ENCODE assay signal across 2 cellular contexts in genomic region chr6:7777062-7777461, GRCh38.
A peak's percentile ranks its signal among the peaks of the same experiment; 100 is the strongest.
TF ChIP-seq lines count a peak whose summit lies in the region.

No MANE protein-coding gene starts in this region.

TF ChIP-seq in HepG2, 621 proteins besides CTCF, POLR2A, EP300 and RAD21 (continued from another document):
- no peak for TF ChIP-seq UBTF (CRISPR knock-in tag; IDR thresholded peaks at IDR 0.05)
- TF ChIP-seq NR2F1 (CRISPR knock-in tag; IDR thresholded peaks at IDR 0.05) = peak; percentile 24 to 33; a peak in 1 of 4 replicates
- TF ChIP-seq MIER2 (CRISPR knock-in tag; IDR thresholded peaks at IDR 0.05) = no peak
TF ChIP-seq in HepG2: peak in this region for 2.

TF ChIP-seq in HCT116, 20 proteins besides CTCF, POLR2A, EP300 and RAD21 (continued from another document):
- TF ChIP-seq SP1 (IDR thresholded peaks at IDR 0.05; ENCODE audit: low read depth) (no peak), JUND (IDR thresholded peaks at IDR 0.05) (no peak), ZBTB33 (IDR thresholded peaks at IDR 0.05; ENCODE audit: extremely low read depth, insufficient replicate concordance, low read length) (no peak), TCF7L2 (IDR thresholded peaks at IDR 0.05; ENCODE audit: borderline replicate concordance, extremely low read depth, insufficient read depth, insufficient read length) (no peak), YY1 (IDR thresholded peaks at IDR 0.05; ENCODE audit: extremely low read depth, insufficient replicate concordance, low read depth, low read length) (no peak), REST (IDR thresholded peaks at IDR 0.05; ENCODE audit: low read depth) (no peak)
TF ChIP-seq in HCT116: peak in this region for 0.
